In genomic region chr15:52021128-52021671, GRCh38 we compare ENCODE assay signal across 8 cellular contexts. TPM values are rescaled to one million over a fixed set of nuclear protein-coding genes. Genes with fewer than 3 reads are reported as not detected.
DNase-seq lines count a peak whose midpoint lies in the region; ATAC-seq and TF ChIP-seq lines count a peak whose summit lies in the region.

No MANE protein-coding gene starts in this region.

- ATAC-seq in GM18505 (IDR thresholded peaks at IDR 0.05; ENCODE audit: unreplicated experiment) (no peak), GM18861 (IDR thresholded peaks at IDR 0.05; ENCODE audit: unreplicated experiment) (no peak)

- H3K4me1 Mint-ChIP-seq in nephron: peaks cover 33% of the 10 kb centered on the region

- peak overlapping the region; percentile 98 for H3K27ac ChIP-seq in 22Rv1
- no peak overlapping the region for H3K27ac ChIP-seq in stomach smooth muscle (ENCODE audit: low read length)

- H3K27ac Mint-ChIP-seq in nephron: peak overlapping the region; percentile 94 to 99 (median 96)

- H3K9me3 Mint-ChIP-seq in nephron: no peaks in the 10 kb centered on the region

- no peaks in the 10 kb centered on the region for H3K36me3 Mint-ChIP-seq in nephron (ENCODE audit: low read depth)

- peaks cover 17% of the 10 kb centered on the region for H3K4me1 ChIP-seq in stomach smooth muscle (ENCODE audit: control insufficient read depth, insufficient read depth, low read length)

- H3K27me3 ChIP-seq in stomach smooth muscle (ENCODE audit: control insufficient read depth in 1 of 2, insufficient read depth in 2 of 2, low read length in 2 of 2): no peaks in the 10 kb centered on the region

- H3K4me3 ChIP-seq in epithelial cell of proximal tubule (ENCODE audit: low read depth, low read length): peak overlapping the region; percentile 71
- H3K4me3 ChIP-seq in stomach smooth muscle (ENCODE audit: low read length in 2 of 2): peak overlapping the region in 1 of 2 donors; percentile 92

- peak overlapping the region; percentile 2 to 40 for H3K9ac ChIP-seq in stomach smooth muscle (ENCODE audit: low read length in 2 of 2)

- H3K4me3 Mint-ChIP-seq in nephron: peak overlapping the region; percentile 88 to 92 (median 92)

- no peaks in the 10 kb centered on the region for H3K36me3 ChIP-seq in stomach smooth muscle (ENCODE audit: control insufficient read depth in 2 of 2, insufficient read depth in 2 of 2, low read length in 2 of 2)

- no peaks in the 10 kb centered on the region for H3K9me3 ChIP-seq in stomach smooth muscle (ENCODE audit: control insufficient read depth in 2 of 2, low read length in 2 of 2)

- peak; percentile 39 for TF ChIP-seq POLR2A in GM18505 (IDR thresholded peaks at IDR 0.05; ENCODE audit: borderline replicate concordance, extremely low read depth, insufficient read depth, insufficient read length)

- peaks cover 3% of the 10 kb centered on the region for H3K27me3 Mint-ChIP-seq in nephron (ENCODE audit: low read depth)

- TF ChIP-seq CTCF in 22Rv1 (IDR thresholded peaks at IDR 0.05): no peak
- no peak for TF ChIP-seq CTCF in epithelial cell of proximal tubule (conservative IDR thresholded peaks at IDR 0.05; ENCODE audit: low read depth, low read length)
- TF ChIP-seq CTCF in nephron (IDR thresholded peaks at IDR 0.05; ENCODE audit: unreplicated experiment in 3 of 3): no peak

- DNase-seq in NCI-H69 (lab: John Stamatoyannopoulos, UW) (peak; percentile 56), epithelial cell of proximal tubule (ENCODE audit: low read depth) (no peak)
- DNase-seq in activated CD8-positive, alpha-beta memory T cell treated with anti-CD3 and anti-CD28 coated beads, Interleukin-2, amount 50 U/mL, for 1 hour (ENCODE audit: extremely low read depth): peak; percentile 55

RNA-seq across cellular contexts. Expression of gene MAPK6, which starts 2.2 kb away (rescaled TPM):
- 32.6 and 43.7 TPM in 2 replicates for total RNA-seq in epithelial cell of proximal tubule

RNA-seq across cellular contexts. Expression of gene LEO1, which starts 49.6 kb away (rescaled TPM):
- total RNA-seq in epithelial cell of proximal tubule: 24.2 and 31.5 TPM in 2 replicates
